ENCODE assay signal across 8 cellular contexts in genomic region chr6:31558631-31559500, GRCh38. TPM values are rescaled to one million over a fixed set of nuclear protein-coding genes. Genes with fewer than 3 reads are reported as not detected.
DNase-seq lines count a peak whose midpoint lies in the region; ATAC-seq and TF ChIP-seq lines count a peak whose summit lies in the region.

No MANE protein-coding gene starts in this region.

- TF ChIP-seq RAD21 in SK-N-SH (IDR thresholded peaks at IDR 0.05; ENCODE audit: low read length): no peak

- H3K9me2 ChIP-seq in SK-N-SH: no peaks in the 10 kb centered on the region

- CTCF ChIA-PET in SK-N-SH (lab: Yijun Ruan, JAX): interaction anchor here (1.0 to 5.7 kb wide), 4 partner anchors 10 to 39 kb away, joined by 3 to 29 read pairs (median 4); partner anchors contain the start of genes ATP6V1G2 and LTB

- H3K27ac Mint-ChIP-seq in CD4-positive, CD25-positive, alpha-beta regulatory T cell: peak overlapping the region; percentile 86 to 96 (median 94)

- POLR2A ChIA-PET in SK-N-SH (lab: Yijun Ruan, JAX): interaction anchor here (0.9 kb wide), 1 partner anchor 8 kb away, joined by 3 read pairs; no protein-coding TSS in a partner anchor

- no peaks in the 10 kb centered on the region for H3K27me3 ChIP-seq in CD4-positive, CD25-positive, alpha-beta regulatory T cell (ENCODE audit: control insufficient read depth, insufficient read depth, low read length)
- H3K27me3 ChIP-seq in spleen (replicated peaks in 1 of 7) (no peaks in the 10 kb centered on the region), SK-N-SH (ENCODE audit: insufficient read depth) (no peaks in the 10 kb centered on the region)

- no peak overlapping the region for H2AFZ ChIP-seq in SK-N-SH (ENCODE audit: low read depth)

- H3K4me2 ChIP-seq in SK-N-SH: no peak overlapping the region

- intact Hi-C loops in head of caudate nucleus (cut with DNase I) (no loop called here), spleen (cut with DNase I; ENCODE audit: low total_unique reads) (no loop called here)

- no peaks in the 10 kb centered on the region for H3K27me3 Mint-ChIP-seq in CD4-positive, CD25-positive, alpha-beta regulatory T cell

- peak overlapping the region; percentile 77 for H3K27ac ChIP-seq in CD4-positive, CD25-positive, alpha-beta regulatory T cell (ENCODE audit: insufficient read depth, low read length, poor library complexity, severe bottlenecking)
- H3K27ac ChIP-seq in spleen (peak overlapping the region; percentile 75 to 92 (median 90)), SK-N-SH (ENCODE audit: low read depth in 2 of 2, low read length in 1 of 2) (peak overlapping the region in 1 of 2 experiments; percentile 77; a peak in 2 of 4 replicates)

- peak; percentile 73 to 75 for ATAC-seq in CD4-positive, CD25-positive, alpha-beta regulatory T cell (ENCODE audit: low read depth in 2 of 2)
- no peak for ATAC-seq in GM18873 (IDR thresholded peaks at IDR 0.05; ENCODE audit: low FRiP score, unreplicated experiment)

- peak overlapping the region; percentile 71 for H3K4me3 ChIP-seq in CD4-positive, CD25-positive, alpha-beta regulatory T cell (ENCODE audit: low read depth, low read length)
- peak overlapping the region in 7 of 8 donors; percentile 1 to 64 (median 26) for H3K4me3 ChIP-seq in spleen
- H3K4me3 ChIP-seq in SK-N-SH (ENCODE audit: low read depth in 2 of 2, low read length in 1 of 2): no peak overlapping the region

- TF ChIP-seq POLR2A in spleen (IDR thresholded peaks at IDR 0.05): peak in 1 of 3 donors; percentile 27

- no peaks in the 10 kb centered on the region for H3K9me3 ChIP-seq in CD4-positive, CD25-positive, alpha-beta regulatory T cell (ENCODE audit: control insufficient read depth in 2 of 2, low read length in 2 of 2)
- no peaks in the 10 kb centered on the region for H3K9me3 ChIP-seq in spleen
- no peaks in the 10 kb centered on the region for H3K9me3 ChIP-seq in SK-N-SH

- H3K4me1 Mint-ChIP-seq in CD4-positive, CD25-positive, alpha-beta regulatory T cell: peaks cover 15 to 74% (median 44%) of the 10 kb centered on the region in 4 donors

- no peak overlapping the region for H3K9ac ChIP-seq in SK-N-SH

- peaks cover 3% of the 10 kb centered on the region for H3K36me3 ChIP-seq in CD4-positive, CD25-positive, alpha-beta regulatory T cell (ENCODE audit: control insufficient read depth, insufficient read depth, low read length)
- H3K36me3 ChIP-seq in spleen (peaks cover 0 to 26% (median 0%) of the 10 kb centered on the region in 6 donors), SK-N-SH (replicated peaks in 1 of 2; ENCODE audit: control insufficient read depth in 1 of 2, insufficient read depth in 2 of 2, low read length in 1 of 2) (peaks cover 20 to 30% of the 10 kb centered on the region in 2 experiments)

- peaks cover 31% of the 10 kb centered on the region for H3F3A ChIP-seq in SK-N-SH (replicated peaks; ENCODE audit: insufficient read depth)

- H3K4me1 ChIP-seq in CD4-positive, CD25-positive, alpha-beta regulatory T cell (ENCODE audit: control insufficient read depth, insufficient read depth, low read length, poor library complexity, severe bottlenecking): peaks cover 58% of the 10 kb centered on the region
- H3K4me1 ChIP-seq in spleen (peaks cover 76 to 99% (median 84%) of the 10 kb centered on the region in 6 donors), SK-N-SH (ENCODE audit: control insufficient read depth in 1 of 2, insufficient read depth in 2 of 2, low read depth in 1 of 2, low read length in 1 of 2) (peaks cover 0 to 20% of the 10 kb centered on the region in 2 experiments; a peak in 3 of 4 replicates)

- H3K4me3 Mint-ChIP-seq in CD4-positive, CD25-positive, alpha-beta regulatory T cell: peak overlapping the region; percentile 33 to 88 (median 81)

- H4K20me1 ChIP-seq in SK-N-SH (ENCODE audit: insufficient read depth): no peaks in the 10 kb centered on the region

- DNase-seq in CD4-positive, CD25-positive, alpha-beta regulatory T cell: peak; percentile 51 to 79 (median 64)
- DNase-seq in M059J (ENCODE audit: low read depth) (peak; percentile 26), activated T-cell treated with anti-CD3 and anti-CD28 coated beads for 24 hours (ENCODE audit: low read depth) (peak; percentile 71), head of caudate nucleus (peak; percentile 26 to 88 (median 65)), spleen (peak; percentile 88), SK-N-SH (no peak), cerebellar nuclear complex (lab: John Stamatoyannopoulos, UW) (no peak)

- WGBS in spleen, 5 donors: 10 to 32% (median 23%) methylated on average over 14 of the region's 14 CpGs
- 84% methylated on average over 14 of the region's 14 CpGs for WGBS in SK-N-SH (ENCODE audit: low lambda C conversion rate)

- TF ChIP-seq EP300 in SK-N-SH (IDR thresholded peaks at IDR 0.05; ENCODE audit: borderline replicate concordance in 1 of 2, low read depth in 1 of 2, low read length in 1 of 2): no peak

- peaks cover 23% of the 10 kb centered on the region for H3K36me3 Mint-ChIP-seq in CD4-positive, CD25-positive, alpha-beta regulatory T cell

- no peaks in the 10 kb centered on the region for H3K9me3 Mint-ChIP-seq in CD4-positive, CD25-positive, alpha-beta regulatory T cell

- H3K79me2 ChIP-seq in SK-N-SH (ENCODE audit: insufficient read depth): peaks cover 17% of the 10 kb centered on the region; the same call in 1 of the 2 replicates

- TF ChIP-seq CTCF in spleen (IDR thresholded peaks at IDR 0.05 in 8 of 11, conservative IDR thresholded peaks at IDR 0.05 in 3 of 11) (no peak), SK-N-SH (IDR thresholded peaks at IDR 0.05) (no peak)

TF ChIP-seq in SK-N-SH, 30 proteins besides CTCF, POLR2A, EP300 and RAD21:
- TF ChIP-seq MEF2A (IDR thresholded peaks at IDR 0.05; ENCODE audit: borderline replicate concordance, low read depth) (no peak), POLR2AphosphoS5 (IDR thresholded peaks at IDR 0.05; ENCODE audit: low read depth, low read length) (no peak), RFX5 (IDR thresholded peaks at IDR 0.05; ENCODE audit: low read length) (no peak)

RNA-seq across cellular contexts. Expression of gene NFKBIL1, which starts 11.5 kb away (rescaled TPM):
- total RNA-seq in CD4-positive, CD25-positive, alpha-beta regulatory T cell: 4.6 TPM
- 1 to 10 TPM; 4.7 to 9.4 (median 6.9) TPM for polyA plus RNA-seq in CD4-positive, CD25-positive, alpha-beta regulatory T cell
- 12.8 and 25.7 TPM in 2 replicates for total RNA-seq in M059J (2014; rRNA removed; shearing (Covaris generic))
- 10 to 100 TPM; 11.0 to 36.3 (median 19.4) TPM for total RNA-seq in spleen
- polyA plus RNA-seq in spleen (10 to 100 TPM; 16.9 to 24.2 (median 19.3) TPM), SK-N-SH (2012; rRNA removed) (14.6 and 17.1 TPM in 2 replicates)
- 11.8 and 14.3 TPM in 2 replicates for polyA plus RNA-seq in SK-N-SH (2012; cell fraction: cytosol; rRNA removed)
- polyA plus RNA-seq in SK-N-SH (2012; cell fraction: nucleus; rRNA removed): 20.8 and 29.3 TPM in 2 replicates

RNA-seq across cellular contexts. Expression of gene ATP6V1G2, which starts 12.5 kb away (rescaled TPM):
- total RNA-seq in CD4-positive, CD25-positive, alpha-beta regulatory T cell: 3.9 TPM
- polyA plus RNA-seq in CD4-positive, CD25-positive, alpha-beta regulatory T cell: 1 to 10 TPM; 1.1 to 1.8 (median 1.3) TPM
- 0.20 TPM in 1 of 2 replicates, not detected in the other for total RNA-seq in M059J (2014; rRNA removed; shearing (Covaris generic))
- total RNA-seq in spleen: 1 to 10 TPM; 2.0 to 3.7 (median 2.7) TPM
- polyA plus RNA-seq in spleen (1 to 10 TPM; 1.9 to 2.7 (median 2.2) TPM), SK-N-SH (2012; rRNA removed) (13.6 and 15.6 TPM in 2 replicates)
- polyA plus RNA-seq in SK-N-SH (2012; cell fraction: cytosol; rRNA removed): 14.3 and 17.1 TPM in 2 replicates
- 10.1 and 16.5 TPM in 2 replicates for polyA plus RNA-seq in SK-N-SH (2012; cell fraction: nucleus; rRNA removed)

RNA-seq across cellular contexts. Expression of gene LTA, which starts 13.2 kb away (rescaled TPM):
- 15.6 TPM for total RNA-seq in CD4-positive, CD25-positive, alpha-beta regulatory T cell
- 10 to 100 TPM; 12.8 to 20.0 (median 13.9) TPM for polyA plus RNA-seq in CD4-positive, CD25-positive, alpha-beta regulatory T cell
- not detected in 2 replicates for total RNA-seq in M059J (2014; rRNA removed; shearing (Covaris generic))
- 10 to 100 TPM in 1 of 7 donors, 1 to 10 TPM in 6; 2.4 to 14.4 (median 5.1) TPM for total RNA-seq in spleen
- 1 to 10 TPM; 6.8 to 9.2 (median 7.3) TPM for polyA plus RNA-seq in spleen
- polyA plus RNA-seq in SK-N-SH (2012; rRNA removed): not detected in 2 replicates
- 0.03 TPM in 1 of 2 replicates, not detected in the other for polyA plus RNA-seq in SK-N-SH (2012; cell fraction: cytosol; rRNA removed)
- polyA plus RNA-seq in SK-N-SH (2012; cell fraction: nucleus; rRNA removed): 0.06 and 0.07 TPM in 2 replicates

RNA-seq across cellular contexts. Expression of gene TNF, which starts 16.5 kb away (rescaled TPM):
- 21.8 TPM for total RNA-seq in CD4-positive, CD25-positive, alpha-beta regulatory T cell
- 1 to 10 TPM in 3 of 4 donors, under 1 TPM in 1; 0.48 to 3.1 (median 2.2) TPM for polyA plus RNA-seq in CD4-positive, CD25-positive, alpha-beta regulatory T cell
- 0.47 and 0.62 TPM in 2 replicates for total RNA-seq in M059J (2014; rRNA removed; shearing (Covaris generic))
- 10 to 100 TPM in 5 of 7 donors, 1 to 10 TPM in 2; 6.5 to 18.3 (median 11.6) TPM for total RNA-seq in spleen
- 10 to 100 TPM in 2 of 3 donors, 1 to 10 TPM in 1; 5.5 to 17.3 (median 13.3) TPM for polyA plus RNA-seq in spleen
- polyA plus RNA-seq in SK-N-SH (2012; rRNA removed): not detected in 2 replicates
- not detected in 2 replicates for polyA plus RNA-seq in SK-N-SH (2012; cell fraction: cytosol; rRNA removed)
- polyA plus RNA-seq in SK-N-SH (2012; cell fraction: nucleus; rRNA removed): not detected in 2 replicates

RNA-seq across cellular contexts. Expression of gene DDX39B, which starts 17.1 kb away (rescaled TPM):
- 603 TPM for total RNA-seq in CD4-positive, CD25-positive, alpha-beta regulatory T cell
- 100 to 1,000 TPM; 105 to 116 (median 110) TPM for polyA plus RNA-seq in CD4-positive, CD25-positive, alpha-beta regulatory T cell
- total RNA-seq in M059J (2014; rRNA removed; shearing (Covaris generic)): 351 and 506 TPM in 2 replicates
- total RNA-seq in spleen: 100 to 1,000 TPM; 291 to 417 (median 354) TPM
- polyA plus RNA-seq in spleen: 100 to 1,000 TPM; 316 to 768 (median 493) TPM
- 502 and 556 TPM in 2 replicates for polyA plus RNA-seq in SK-N-SH (2012; rRNA removed)
- polyA plus RNA-seq in SK-N-SH (2012; cell fraction: cytosol; rRNA removed): 262 and 369 TPM in 2 replicates
- 1,458 and 1,636 TPM in 2 replicates for polyA plus RNA-seq in SK-N-SH (2012; cell fraction: nucleus; rRNA removed)

Comparison
In these comparisons a context has a peak if more than half of its experiments do, and no peak if none do; other contexts are left out.
1. DNase-seq: peak in CD4-positive, CD25-positive, alpha-beta regulatory T cell (3 of 3), M059J (single experiment), activated T-cell treated with anti-CD3 and anti-CD28 coated beads for 24 hours (single experiment), head of caudate nucleus (42 of 42) and spleen (single experiment); none in SK-N-SH (single experiment) and cerebellar nuclear complex (0 of 2).
2. H3K4me3 ChIP-seq: peak in CD4-positive, CD25-positive, alpha-beta regulatory T cell (single experiment) and spleen (7 of 8); none in SK-N-SH (0 of 2).